1 cellular context compared by ENCODE assay signal in the genomic region with DNA sequence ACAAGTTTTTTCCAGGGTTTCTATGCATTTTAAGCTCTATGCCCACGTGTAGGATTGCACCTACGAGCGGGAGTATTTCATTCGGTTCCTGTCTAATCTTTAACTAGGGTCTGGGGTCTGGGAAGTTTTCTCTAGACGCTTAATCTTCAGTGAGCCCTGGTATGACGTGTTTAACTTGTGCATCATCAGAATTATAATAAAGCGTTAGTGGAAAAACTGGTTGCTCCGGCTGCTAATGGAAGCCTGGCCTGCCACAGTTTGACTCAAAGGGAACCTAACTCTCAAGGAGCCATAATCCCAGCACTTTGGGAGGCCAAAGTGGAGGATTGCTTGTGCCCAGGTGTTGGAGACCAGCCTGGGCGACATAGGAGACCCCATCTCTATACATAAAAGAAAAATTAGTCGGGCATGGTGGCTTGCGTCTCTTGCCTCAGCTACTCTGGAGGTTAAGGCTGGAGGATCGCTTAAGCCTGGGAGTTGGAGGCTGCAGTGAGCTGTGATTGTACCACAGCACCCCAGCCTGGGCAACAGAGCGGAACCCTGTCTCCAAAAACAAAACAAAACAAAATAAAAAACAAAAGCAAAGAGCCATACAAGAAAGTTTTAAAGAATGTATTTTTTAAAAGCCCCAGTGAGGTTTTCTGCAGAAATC.
TF ChIP-seq lines count a peak whose summit lies in the region.

No MANE protein-coding gene starts in this region.

TF ChIP-seq in GM23338, 12 proteins besides CTCF, POLR2A, EP300 and RAD21 (continued from another document):
- TF ChIP-seq, protein P1, sequence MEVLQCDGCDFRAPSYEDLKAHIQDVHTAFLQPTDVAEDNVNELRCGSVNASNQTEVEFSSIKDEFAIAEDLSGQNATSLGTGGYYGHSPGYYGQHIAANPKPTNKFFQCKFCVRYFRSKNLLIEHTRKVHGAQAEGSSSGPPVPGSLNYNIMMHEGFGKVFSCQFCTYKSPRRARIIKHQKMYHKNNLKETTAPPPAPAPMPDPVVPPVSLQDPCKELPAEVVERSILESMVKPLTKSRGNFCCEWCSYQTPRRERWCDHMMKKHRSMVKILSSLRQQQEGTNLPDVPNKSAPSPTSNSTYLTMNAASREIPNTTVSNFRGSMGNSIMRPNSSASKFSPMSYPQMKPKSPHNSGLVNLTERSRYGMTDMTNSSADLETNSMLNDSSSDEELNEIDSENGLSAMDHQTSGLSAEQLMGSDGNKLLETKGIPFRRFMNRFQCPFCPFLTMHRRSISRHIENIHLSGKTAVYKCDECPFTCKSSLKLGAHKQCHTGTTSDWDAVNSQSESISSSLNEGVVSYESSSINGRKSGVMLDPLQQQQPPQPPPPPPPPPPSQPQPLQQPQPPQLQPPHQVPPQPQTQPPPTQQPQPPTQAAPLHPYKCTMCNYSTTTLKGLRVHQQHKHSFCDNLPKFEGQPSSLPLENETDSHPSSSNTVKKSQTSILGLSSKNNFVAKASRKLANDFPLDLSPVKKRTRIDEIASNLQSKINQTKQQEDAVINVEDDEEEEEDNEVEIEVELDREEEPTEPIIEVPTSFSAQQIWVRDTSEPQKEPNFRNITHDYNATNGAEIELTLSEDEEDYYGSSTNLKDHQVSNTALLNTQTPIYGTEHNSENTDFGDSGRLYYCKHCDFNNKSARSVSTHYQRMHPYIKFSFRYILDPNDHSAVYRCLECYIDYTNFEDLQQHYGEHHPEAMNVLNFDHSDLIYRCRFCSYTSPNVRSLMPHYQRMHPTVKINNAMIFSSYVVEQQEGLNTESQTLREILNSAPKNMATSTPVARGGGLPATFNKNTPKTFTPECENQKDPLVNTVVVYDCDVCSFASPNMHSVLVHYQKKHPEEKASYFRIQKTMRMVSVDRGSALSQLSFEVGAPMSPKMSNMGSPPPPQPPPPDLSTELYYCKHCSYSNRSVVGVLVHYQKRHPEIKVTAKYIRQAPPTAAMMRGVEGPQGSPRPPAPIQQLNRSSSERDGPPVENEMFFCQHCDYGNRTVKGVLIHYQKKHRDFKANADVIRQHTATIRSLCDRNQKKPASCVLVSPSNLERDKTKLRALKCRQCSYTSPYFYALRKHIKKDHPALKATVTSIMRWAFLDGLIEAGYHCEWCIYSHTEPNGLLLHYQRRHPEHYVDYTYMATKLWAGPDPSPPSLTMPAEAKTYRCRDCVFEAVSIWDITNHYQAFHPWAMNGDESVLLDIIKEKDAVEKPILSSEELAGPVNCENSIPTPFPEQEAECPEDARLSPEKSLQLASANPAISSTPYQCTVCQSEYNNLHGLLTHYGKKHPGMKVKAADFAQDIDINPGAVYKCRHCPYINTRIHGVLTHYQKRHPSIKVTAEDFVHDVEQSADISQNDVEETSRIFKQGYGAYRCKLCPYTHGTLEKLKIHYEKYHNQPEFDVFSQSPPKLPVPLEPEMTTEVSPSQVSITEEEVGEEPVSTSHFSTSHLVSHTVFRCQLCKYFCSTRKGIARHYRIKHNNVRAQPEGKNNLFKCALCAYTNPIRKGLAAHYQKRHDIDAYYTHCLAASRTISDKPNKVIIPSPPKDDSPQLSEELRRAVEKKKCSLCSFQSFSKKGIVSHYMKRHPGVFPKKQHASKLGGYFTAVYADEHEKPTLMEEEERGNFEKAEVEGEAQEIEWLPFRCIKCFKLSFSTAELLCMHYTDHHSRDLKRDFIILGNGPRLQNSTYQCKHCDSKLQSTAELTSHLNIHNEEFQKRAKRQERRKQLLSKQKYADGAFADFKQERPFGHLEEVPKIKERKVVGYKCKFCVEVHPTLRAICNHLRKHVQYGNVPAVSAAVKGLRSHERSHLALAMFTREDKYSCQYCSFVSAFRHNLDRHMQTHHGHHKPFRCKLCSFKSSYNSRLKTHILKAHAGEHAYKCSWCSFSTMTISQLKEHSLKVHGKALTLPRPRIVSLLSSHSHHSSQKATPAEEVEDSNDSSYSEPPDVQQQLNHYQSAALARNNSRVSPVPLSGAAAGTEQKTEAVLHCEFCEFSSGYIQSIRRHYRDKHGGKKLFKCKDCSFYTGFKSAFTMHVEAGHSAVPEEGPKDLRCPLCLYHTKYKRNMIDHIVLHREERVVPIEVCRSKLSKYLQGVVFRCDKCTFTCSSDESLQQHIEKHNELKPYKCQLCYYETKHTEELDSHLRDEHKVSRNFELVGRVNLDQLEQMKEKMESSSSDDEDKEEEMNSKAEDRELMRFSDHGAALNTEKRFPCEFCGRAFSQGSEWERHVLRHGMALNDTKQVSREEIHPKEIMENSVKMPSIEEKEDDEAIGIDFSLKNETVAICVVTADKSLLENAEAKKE (CRISPR knock-in tag; IDR thresholded peaks at IDR 0.05), result no peak
- TF ChIP-seq JUNB (IDR thresholded peaks at IDR 0.05; ENCODE audit: unreplicated experiment) (no peak), NANOG (IDR thresholded peaks at IDR 0.05; ENCODE audit: borderline replicate concordance) (no peak), ZNF114 (CRISPR knock-in tag; IDR thresholded peaks at IDR 0.05) (no peak), STAT1 (IDR thresholded peaks at IDR 0.05; ENCODE audit: unreplicated experiment) (no peak), ZNF331 (CRISPR knock-in tag; IDR thresholded peaks at IDR 0.05; ENCODE audit: low read depth) (no peak)
- TF ChIP-seq, protein P2, sequence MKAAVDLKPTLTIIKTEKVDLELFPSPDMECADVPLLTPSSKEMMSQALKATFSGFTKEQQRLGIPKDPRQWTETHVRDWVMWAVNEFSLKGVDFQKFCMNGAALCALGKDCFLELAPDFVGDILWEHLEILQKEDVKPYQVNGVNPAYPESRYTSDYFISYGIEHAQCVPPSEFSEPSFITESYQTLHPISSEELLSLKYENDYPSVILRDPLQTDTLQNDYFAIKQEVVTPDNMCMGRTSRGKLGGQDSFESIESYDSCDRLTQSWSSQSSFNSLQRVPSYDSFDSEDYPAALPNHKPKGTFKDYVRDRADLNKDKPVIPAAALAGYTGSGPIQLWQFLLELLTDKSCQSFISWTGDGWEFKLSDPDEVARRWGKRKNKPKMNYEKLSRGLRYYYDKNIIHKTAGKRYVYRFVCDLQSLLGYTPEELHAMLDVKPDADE (IDR thresholded peaks at IDR 0.05), result no peak
- TF ChIP-seq, protein P3, sequence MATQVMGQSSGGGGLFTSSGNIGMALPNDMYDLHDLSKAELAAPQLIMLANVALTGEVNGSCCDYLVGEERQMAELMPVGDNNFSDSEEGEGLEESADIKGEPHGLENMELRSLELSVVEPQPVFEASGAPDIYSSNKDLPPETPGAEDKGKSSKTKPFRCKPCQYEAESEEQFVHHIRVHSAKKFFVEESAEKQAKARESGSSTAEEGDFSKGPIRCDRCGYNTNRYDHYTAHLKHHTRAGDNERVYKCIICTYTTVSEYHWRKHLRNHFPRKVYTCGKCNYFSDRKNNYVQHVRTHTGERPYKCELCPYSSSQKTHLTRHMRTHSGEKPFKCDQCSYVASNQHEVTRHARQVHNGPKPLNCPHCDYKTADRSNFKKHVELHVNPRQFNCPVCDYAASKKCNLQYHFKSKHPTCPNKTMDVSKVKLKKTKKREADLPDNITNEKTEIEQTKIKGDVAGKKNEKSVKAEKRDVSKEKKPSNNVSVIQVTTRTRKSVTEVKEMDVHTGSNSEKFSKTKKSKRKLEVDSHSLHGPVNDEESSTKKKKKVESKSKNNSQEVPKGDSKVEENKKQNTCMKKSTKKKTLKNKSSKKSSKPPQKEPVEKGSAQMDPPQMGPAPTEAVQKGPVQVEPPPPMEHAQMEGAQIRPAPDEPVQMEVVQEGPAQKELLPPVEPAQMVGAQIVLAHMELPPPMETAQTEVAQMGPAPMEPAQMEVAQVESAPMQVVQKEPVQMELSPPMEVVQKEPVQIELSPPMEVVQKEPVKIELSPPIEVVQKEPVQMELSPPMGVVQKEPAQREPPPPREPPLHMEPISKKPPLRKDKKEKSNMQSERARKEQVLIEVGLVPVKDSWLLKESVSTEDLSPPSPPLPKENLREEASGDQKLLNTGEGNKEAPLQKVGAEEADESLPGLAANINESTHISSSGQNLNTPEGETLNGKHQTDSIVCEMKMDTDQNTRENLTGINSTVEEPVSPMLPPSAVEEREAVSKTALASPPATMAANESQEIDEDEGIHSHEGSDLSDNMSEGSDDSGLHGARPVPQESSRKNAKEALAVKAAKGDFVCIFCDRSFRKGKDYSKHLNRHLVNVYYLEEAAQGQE (IDR thresholded peaks at IDR 0.05; ENCODE audit: unreplicated experiment), result no peak
